In genomic region chr9:117224676-117225075, GRCh38 we compare ENCODE assay signal across 1 cellular context.
TF ChIP-seq lines count a peak whose summit lies in the region.

No MANE protein-coding gene starts in this region.

TF ChIP-seq in GM23338, 12 proteins besides CTCF, POLR2A, EP300 and RAD21 (continued from another document):
- TF ChIP-seq, protein P1, sequence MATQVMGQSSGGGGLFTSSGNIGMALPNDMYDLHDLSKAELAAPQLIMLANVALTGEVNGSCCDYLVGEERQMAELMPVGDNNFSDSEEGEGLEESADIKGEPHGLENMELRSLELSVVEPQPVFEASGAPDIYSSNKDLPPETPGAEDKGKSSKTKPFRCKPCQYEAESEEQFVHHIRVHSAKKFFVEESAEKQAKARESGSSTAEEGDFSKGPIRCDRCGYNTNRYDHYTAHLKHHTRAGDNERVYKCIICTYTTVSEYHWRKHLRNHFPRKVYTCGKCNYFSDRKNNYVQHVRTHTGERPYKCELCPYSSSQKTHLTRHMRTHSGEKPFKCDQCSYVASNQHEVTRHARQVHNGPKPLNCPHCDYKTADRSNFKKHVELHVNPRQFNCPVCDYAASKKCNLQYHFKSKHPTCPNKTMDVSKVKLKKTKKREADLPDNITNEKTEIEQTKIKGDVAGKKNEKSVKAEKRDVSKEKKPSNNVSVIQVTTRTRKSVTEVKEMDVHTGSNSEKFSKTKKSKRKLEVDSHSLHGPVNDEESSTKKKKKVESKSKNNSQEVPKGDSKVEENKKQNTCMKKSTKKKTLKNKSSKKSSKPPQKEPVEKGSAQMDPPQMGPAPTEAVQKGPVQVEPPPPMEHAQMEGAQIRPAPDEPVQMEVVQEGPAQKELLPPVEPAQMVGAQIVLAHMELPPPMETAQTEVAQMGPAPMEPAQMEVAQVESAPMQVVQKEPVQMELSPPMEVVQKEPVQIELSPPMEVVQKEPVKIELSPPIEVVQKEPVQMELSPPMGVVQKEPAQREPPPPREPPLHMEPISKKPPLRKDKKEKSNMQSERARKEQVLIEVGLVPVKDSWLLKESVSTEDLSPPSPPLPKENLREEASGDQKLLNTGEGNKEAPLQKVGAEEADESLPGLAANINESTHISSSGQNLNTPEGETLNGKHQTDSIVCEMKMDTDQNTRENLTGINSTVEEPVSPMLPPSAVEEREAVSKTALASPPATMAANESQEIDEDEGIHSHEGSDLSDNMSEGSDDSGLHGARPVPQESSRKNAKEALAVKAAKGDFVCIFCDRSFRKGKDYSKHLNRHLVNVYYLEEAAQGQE (IDR thresholded peaks at IDR 0.05; ENCODE audit: unreplicated experiment) = no peak
- TF ChIP-seq ZNF462 (CRISPR knock-in tag; IDR thresholded peaks at IDR 0.05) (no peak), ZNF331 (CRISPR knock-in tag; IDR thresholded peaks at IDR 0.05; ENCODE audit: low read depth) (no peak), ZNF114 (CRISPR knock-in tag; IDR thresholded peaks at IDR 0.05) (no peak), POLR2AphosphoS5 (IDR thresholded peaks at IDR 0.05; ENCODE audit: low read depth) (no peak), EZH2phosphoT487 (IDR thresholded peaks at IDR 0.05; ENCODE audit: unreplicated experiment) (no peak)
